Comparison of ENCODE assay signal across 2 cellular contexts in the genomic region with DNA sequence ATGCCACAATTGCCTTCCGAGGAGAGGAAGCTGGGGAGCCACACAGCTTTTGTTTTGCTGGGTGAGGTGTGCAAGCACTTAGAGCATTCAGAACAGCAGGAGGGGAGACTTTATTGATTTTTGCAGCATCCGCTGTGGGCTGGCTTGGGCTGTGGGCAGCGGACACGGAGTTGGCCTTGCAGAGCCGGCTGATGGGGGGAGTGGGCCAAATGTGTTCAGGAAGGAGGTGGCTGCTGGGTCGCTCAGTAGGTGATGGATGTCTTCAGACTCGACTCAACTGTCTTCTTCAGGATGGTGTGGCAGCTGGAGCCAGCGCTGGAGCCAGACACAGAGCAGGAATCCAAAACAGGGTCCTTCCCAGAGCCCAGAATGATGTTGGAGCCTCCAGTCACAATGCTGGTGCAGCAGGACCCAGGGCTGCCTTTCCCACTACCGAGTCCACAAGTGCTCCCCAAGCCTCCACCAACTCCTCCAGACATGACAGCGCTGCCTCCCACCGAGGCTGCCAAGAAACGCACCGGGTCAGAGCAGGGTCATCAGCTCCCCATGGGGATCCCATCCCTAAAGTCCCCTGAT.
TF ChIP-seq lines count a peak whose summit lies in the region.

No MANE protein-coding gene starts in this region.

TF ChIP-seq in K562, 482 proteins besides CTCF, POLR2A, EP300 and RAD21:
- TF ChIP-seq NR2F6 (CRISPR knock-in tag; IDR thresholded peaks at IDR 0.05): no peak
- TF ChIP-seq ZNF24 (IDR thresholded peaks at IDR 0.05): no peak
- no peak for TF ChIP-seq ZNF696 (CRISPR knock-in tag; conservative IDR thresholded peaks at IDR 0.05)
- TF ChIP-seq ZNF263 (CRISPR knock-in tag; IDR thresholded peaks at IDR 0.05; ENCODE audit: borderline replicate concordance): peak; percentile 87
- TF ChIP-seq, protein P1, sequence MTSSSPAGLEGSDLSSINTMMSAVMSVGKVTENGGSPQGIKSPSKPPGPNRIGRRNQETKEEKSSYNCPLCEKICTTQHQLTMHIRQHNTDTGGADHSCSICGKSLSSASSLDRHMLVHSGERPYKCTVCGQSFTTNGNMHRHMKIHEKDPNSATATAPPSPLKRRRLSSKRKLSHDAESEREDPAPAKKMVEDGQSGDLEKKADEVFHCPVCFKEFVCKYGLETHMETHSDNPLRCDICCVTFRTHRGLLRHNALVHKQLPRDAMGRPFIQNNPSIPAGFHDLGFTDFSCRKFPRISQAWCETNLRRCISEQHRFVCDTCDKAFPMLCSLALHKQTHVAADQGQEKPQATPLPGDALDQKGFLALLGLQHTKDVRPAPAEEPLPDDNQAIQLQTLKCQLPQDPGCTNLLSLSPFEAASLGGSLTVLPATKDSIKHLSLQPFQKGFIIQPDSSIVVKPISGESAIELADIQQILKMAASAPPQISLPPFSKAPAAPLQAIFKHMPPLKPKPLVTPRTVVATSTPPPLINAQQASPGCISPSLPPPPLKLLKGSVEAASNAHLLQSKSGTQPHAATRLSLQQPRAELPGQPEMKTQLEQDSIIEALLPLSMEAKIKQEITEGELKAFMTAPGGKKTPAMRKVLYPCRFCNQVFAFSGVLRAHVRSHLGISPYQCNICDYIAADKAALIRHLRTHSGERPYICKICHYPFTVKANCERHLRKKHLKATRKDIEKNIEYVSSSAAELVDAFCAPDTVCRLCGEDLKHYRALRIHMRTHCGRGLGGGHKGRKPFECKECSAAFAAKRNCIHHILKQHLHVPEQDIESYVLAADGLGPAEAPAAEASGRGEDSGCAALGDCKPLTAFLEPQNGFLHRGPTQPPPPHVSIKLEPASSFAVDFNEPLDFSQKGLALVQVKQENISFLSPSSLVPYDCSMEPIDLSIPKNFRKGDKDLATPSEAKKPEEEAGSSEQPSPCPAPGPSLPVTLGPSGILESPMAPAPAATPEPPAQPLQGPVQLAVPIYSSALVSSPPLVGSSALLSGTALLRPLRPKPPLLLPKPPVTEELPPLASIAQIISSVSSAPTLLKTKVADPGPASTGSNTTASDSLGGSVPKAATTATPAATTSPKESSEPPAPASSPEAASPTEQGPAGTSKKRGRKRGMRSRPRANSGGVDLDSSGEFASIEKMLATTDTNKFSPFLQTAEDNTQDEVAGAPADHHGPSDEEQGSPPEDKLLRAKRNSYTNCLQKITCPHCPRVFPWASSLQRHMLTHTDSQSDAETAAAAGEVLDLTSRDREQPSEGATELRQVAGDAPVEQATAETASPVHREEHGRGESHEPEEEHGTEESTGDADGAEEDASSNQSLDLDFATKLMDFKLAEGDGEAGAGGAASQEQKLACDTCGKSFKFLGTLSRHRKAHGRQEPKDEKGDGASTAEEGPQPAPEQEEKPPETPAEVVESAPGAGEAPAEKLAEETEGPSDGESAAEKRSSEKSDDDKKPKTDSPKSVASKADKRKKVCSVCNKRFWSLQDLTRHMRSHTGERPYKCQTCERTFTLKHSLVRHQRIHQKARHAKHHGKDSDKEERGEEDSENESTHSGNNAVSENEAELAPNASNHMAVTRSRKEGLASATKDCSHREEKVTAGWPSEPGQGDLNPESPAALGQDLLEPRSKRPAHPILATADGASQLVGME (CRISPR knock-in tag; IDR thresholded peaks at IDR 0.05): no peak
- no peak for TF ChIP-seq WHSC1 (IDR thresholded peaks at IDR 0.05; ENCODE audit: low read length)
- no peak for TF ChIP-seq ZNF274 (IDR thresholded peaks at IDR 0.05; ENCODE audit: borderline replicate concordance, low read depth, low read length)
- no peak for TF ChIP-seq HSF4 (CRISPR knock-in tag; IDR thresholded peaks at IDR 0.05; ENCODE audit: borderline replicate concordance)

TF ChIP-seq in GM23338, 12 proteins besides CTCF, POLR2A, EP300 and RAD21:
- TF ChIP-seq ZNF114 (CRISPR knock-in tag; IDR thresholded peaks at IDR 0.05) (no peak), EZH2 (IDR thresholded peaks at IDR 0.05; ENCODE audit: low read depth, unreplicated experiment) (no peak), ZNF331 (CRISPR knock-in tag; IDR thresholded peaks at IDR 0.05; ENCODE audit: low read depth) (no peak)
